Comparison of ENCODE assay signal across 8 cellular contexts in the genomic region with DNA sequence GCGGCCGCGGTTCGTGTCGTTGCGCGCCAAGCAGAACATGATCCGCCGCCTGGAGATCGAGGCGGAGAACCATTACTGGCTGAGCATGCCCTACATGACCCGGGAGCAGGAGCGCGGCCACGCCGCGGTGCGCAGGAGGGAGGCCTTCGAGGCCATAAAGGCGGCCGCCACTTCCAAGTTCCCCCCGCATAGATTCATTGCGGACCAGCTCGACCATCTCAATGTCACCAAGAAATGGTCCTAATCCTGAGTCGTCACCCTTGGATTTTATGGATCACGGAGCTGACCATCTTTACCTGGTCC. TPM values are rescaled to one million over a fixed set of nuclear protein-coding genes. Genes with fewer than 3 reads are reported as not detected.
DNase-seq lines count a peak whose midpoint lies in the region; ATAC-seq, FAIRE-seq and TF ChIP-seq lines count a peak whose summit lies in the region.

No MANE protein-coding gene starts in this region.

- peak overlapping the region; percentile 87 to 94 for H3K27ac ChIP-seq in SK-N-SH (ENCODE audit: low read depth in 2 of 2, low read length in 1 of 2)
- H3K27ac ChIP-seq in fibroblast of lung (ENCODE audit: insufficient read depth, low read length) = peak overlapping the region; percentile 84

- intact Hi-C loops in posterior vena cava (cut with DNase I) = loop anchor here in 1 of 2 donors (5.0 kb wide), 1 partner anchor 235 kb away; no protein-coding TSS in a partner anchor

- peak; percentile 22 for ATAC-seq in HG02763 (IDR thresholded peaks at IDR 0.05; ENCODE audit: unreplicated experiment)

- H3K4me2 ChIP-seq in SK-N-SH (peak overlapping the region; percentile 94), fibroblast of lung (ENCODE audit: extremely low read depth, insufficient read depth, low read length) (peak overlapping the region; percentile 94)

- no peak for TF ChIP-seq RAD21 in SK-N-SH (IDR thresholded peaks at IDR 0.05; ENCODE audit: low read length)

- H3K4me3 ChIP-seq in SK-N-SH (ENCODE audit: low read depth in 2 of 2, low read length in 1 of 2) (peak overlapping the region; percentile 77 to 86), fibroblast of lung (replicated peaks in 1 of 4; ENCODE audit: control extremely low read depth in 1 of 4, insufficient read depth in 1 of 4, low read depth in 3 of 4, low read length in 4 of 4) (peak overlapping the region; percentile 73 to 95 (median 92))

- H3K9ac ChIP-seq in SK-N-SH = peak overlapping the region; percentile 90
- peak overlapping the region; percentile 87 for H3K9ac ChIP-seq in fibroblast of lung (ENCODE audit: insufficient read depth, low read length)

- H3K9me3 ChIP-seq in SK-N-SH (no peaks in the 10 kb centered on the region), fibroblast of lung (ENCODE audit: control insufficient read depth, insufficient read depth, low read depth, low read length) (no peaks in the 10 kb centered on the region)

- no peak for TF ChIP-seq EP300 in SK-N-SH (IDR thresholded peaks at IDR 0.05; ENCODE audit: borderline replicate concordance in 1 of 2, low read depth in 1 of 2, low read length in 1 of 2)

- peaks cover 0 to 5% of the 10 kb centered on the region in 2 experiments for H3K36me3 ChIP-seq in SK-N-SH (replicated peaks in 1 of 2; ENCODE audit: control insufficient read depth in 1 of 2, insufficient read depth in 2 of 2, low read length in 1 of 2)
- no peaks in the 10 kb centered on the region for H3K36me3 ChIP-seq in fibroblast of lung (ENCODE audit: control insufficient read depth, insufficient read depth, low read length)

- peaks cover 19% of the 10 kb centered on the region for H3F3A ChIP-seq in SK-N-SH (replicated peaks; ENCODE audit: insufficient read depth)

- H3K4me1 ChIP-seq in SK-N-SH (ENCODE audit: control insufficient read depth in 1 of 2, insufficient read depth in 2 of 2, low read depth in 1 of 2, low read length in 1 of 2) (peaks cover 3 to 5% of the 10 kb centered on the region in 2 experiments; a peak in 2 of 4 replicates), fibroblast of lung (ENCODE audit: control insufficient read depth, extremely low read depth, insufficient read depth, low read length) (peaks cover 2% of the 10 kb centered on the region)

- H2AFZ ChIP-seq in SK-N-SH (ENCODE audit: low read depth) (peak overlapping the region; percentile 95; the same call in 1 of the 2 replicates), fibroblast of lung (ENCODE audit: low read length) (peak overlapping the region; percentile 83)

- POLR2A ChIA-PET in SK-N-SH (lab: Yijun Ruan, JAX) = interaction anchor here (0.7 to 1.3 kb wide), 9 partner anchors 13 to 427 kb away, joined by 3 to 7 read pairs (median 3); a partner anchor contains a TSS

- CTCF ChIA-PET in SK-N-SH (lab: Yijun Ruan, JAX) = interaction anchor here (1.0 to 2.2 kb wide), 8 partner anchors 9 to 304 kb away, joined by 3 to 10 read pairs (median 3); no protein-coding TSS in a partner anchor

- H4K20me1 ChIP-seq in SK-N-SH (ENCODE audit: insufficient read depth) = no peaks in the 10 kb centered on the region
- no peaks in the 10 kb centered on the region for H4K20me1 ChIP-seq in fibroblast of lung (ENCODE audit: control insufficient read depth, extremely low read depth, insufficient read depth, low read length)

- no peak for FAIRE-seq in H54 (lab: Jason Lieb, UNC)

- TF ChIP-seq CTCF in SK-N-SH (IDR thresholded peaks at IDR 0.05) (no peak), fibroblast of lung (conservative IDR thresholded peaks at IDR 0.05 in 1 of 2, IDR thresholded peaks at IDR 0.05 in 1 of 2; ENCODE audit: low read depth in 1 of 2, low read length in 2 of 2) (no peak)

- WGBS in SK-N-SH (ENCODE audit: low lambda C conversion rate) = 3% methylated on average over 4 of the region's 26 CpGs

- DNase-seq in SIG-M5 treated with dmso at 0.1 percent for 504 hours (lab: John Stamatoyannopoulos, UW; ENCODE audit: unreplicated experiment) (peak; percentile 56), SIG-M5 (lab: John Stamatoyannopoulos, UW) (no peak), SK-N-SH (no peak), fibroblast of lung (ENCODE audit: low read depth in 2 of 2) (no peak), pons (ENCODE audit: low spot score) (peak; percentile 14), H54 (ENCODE audit: insufficient read length, low spot score) (no peak), posterior vena cava (ENCODE audit: low spot score) (no peak)

- no peaks in the 10 kb centered on the region for H3K27me3 ChIP-seq in SK-N-SH (ENCODE audit: insufficient read depth)
- H3K27me3 ChIP-seq in fibroblast of lung (ENCODE audit: control insufficient read depth, insufficient read depth, low read length) = no peaks in the 10 kb centered on the region

- no peaks in the 10 kb centered on the region for H3K9me2 ChIP-seq in SK-N-SH

- TF ChIP-seq POLR2A in H54 (IDR thresholded peaks at IDR 0.05; ENCODE audit: low read depth, low read length) = no peak

- H3K79me2 ChIP-seq in SK-N-SH (ENCODE audit: insufficient read depth) = peaks cover 62% of the 10 kb centered on the region
- peaks cover 38% of the 10 kb centered on the region for H3K79me2 ChIP-seq in fibroblast of lung (ENCODE audit: control insufficient read depth, insufficient read depth, low read length)

TF ChIP-seq in SK-N-SH, 30 proteins besides CTCF, POLR2A, EP300 and RAD21:
- TF ChIP-seq TEAD4 (IDR thresholded peaks at IDR 0.05; ENCODE audit: borderline replicate concordance, insufficient read depth) = 0 out of 2 replicates have a peak, but pooled peaks have one; percentile 26
- TF ChIP-seq FOSL2 (IDR thresholded peaks at IDR 0.05; ENCODE audit: borderline replicate concordance, low read depth) = no peak
- no peak for TF ChIP-seq RXRA (IDR thresholded peaks at IDR 0.05; ENCODE audit: borderline replicate concordance, low read depth)
- TF ChIP-seq, protein P1, sequence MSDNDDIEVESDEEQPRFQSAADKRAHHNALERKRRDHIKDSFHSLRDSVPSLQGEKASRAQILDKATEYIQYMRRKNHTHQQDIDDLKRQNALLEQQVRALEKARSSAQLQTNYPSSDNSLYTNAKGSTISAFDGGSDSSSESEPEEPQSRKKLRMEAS (IDR thresholded peaks at IDR 0.05; ENCODE audit: low read depth) = 0 out of 2 replicates have a peak, but pooled peaks have one; percentile 39

RNA-seq across cellular contexts. Expression of a gene that starts 0.5 kb away (rescaled TPM):
- polyA plus RNA-seq in SK-N-SH (2012; rRNA removed) (16.4 and 19.9 TPM in 2 replicates), fibroblast of lung (8.9 and 10.4 TPM in 2 replicates)
- polyA plus RNA-seq in SK-N-SH (2012; cell fraction: cytosol; rRNA removed) = 16.3 and 16.5 TPM in 2 replicates
- 7.4 and 8.2 TPM in 2 replicates for polyA plus RNA-seq in SK-N-SH (2012; cell fraction: nucleus; rRNA removed)
- total RNA-seq in fibroblast of lung (18.0 and 29.4 TPM in 2 replicates), posterior vena cava (10 to 100 TPM; 10.1 to 11.1 TPM)
- 16.8 and 25.0 TPM in 2 replicates for polyA plus RNA-seq in fibroblast of lung (2012)
- 2.3 and 4.2 TPM in 2 replicates for polyA minus RNA-seq in fibroblast of lung (ENCODE audit: low replicate concordance)

RNA-seq across cellular contexts. Expression of a gene that starts 0.6 kb away (rescaled TPM):
- polyA plus RNA-seq in SK-N-SH (2012; rRNA removed) (5.9 and 6.4 TPM in 2 replicates), fibroblast of lung (6.6 and 23.2 TPM in 2 replicates)
- 8.3 and 9.0 TPM in 2 replicates for polyA plus RNA-seq in SK-N-SH (2012; cell fraction: cytosol; rRNA removed)
- polyA plus RNA-seq in SK-N-SH (2012; cell fraction: nucleus; rRNA removed) = 2.5 and 4.2 TPM in 2 replicates
- total RNA-seq in fibroblast of lung (6.1 and 10.3 TPM in 2 replicates), posterior vena cava (1 to 10 TPM in 1 of 2 donors, under 1 TPM in 1; 0.86 to 1.7 TPM)
- 4.0 and 15.0 TPM in 2 replicates for polyA plus RNA-seq in fibroblast of lung (2012)
- 2.9 and 4.7 TPM in 2 replicates for polyA minus RNA-seq in fibroblast of lung (ENCODE audit: low replicate concordance)

RNA-seq across cellular contexts. Expression of a gene that starts 37.0 kb away (rescaled TPM):
- polyA plus RNA-seq in SK-N-SH (2012; rRNA removed) = 36.6 and 36.8 TPM in 2 replicates
- 45.4 and 74.2 TPM in 2 replicates for polyA plus RNA-seq in SK-N-SH (2012; cell fraction: cytosol; rRNA removed)
- 12.0 and 20.4 TPM in 2 replicates for polyA plus RNA-seq in SK-N-SH (2012; cell fraction: nucleus; rRNA removed)
- total RNA-seq in fibroblast of lung = 48.5 and 76.8 TPM in 2 replicates
- 88.4 and 96.1 TPM in 2 replicates for polyA plus RNA-seq in fibroblast of lung
- polyA plus RNA-seq in fibroblast of lung (2012) = 157 and 169 TPM in 2 replicates
- 5.7 and 8.3 TPM in 2 replicates for polyA minus RNA-seq in fibroblast of lung (ENCODE audit: low replicate concordance)
- 100 to 1,000 TPM; 177 to 182 TPM for total RNA-seq in posterior vena cava

Comparison
In these comparisons a context has a peak if more than half of its experiments do, and no peak if none do; other contexts are left out.
1. DNase-seq: peak in SIG-M5 treated with dmso at 0.1 percent for 504 hours (single experiment) and pons (single experiment); none in SIG-M5 (single experiment), SK-N-SH (single experiment), fibroblast of lung (0 of 2), H54 (single experiment) and posterior vena cava (single experiment).